9 cellular contexts compared by ENCODE assay signal in the genomic region with DNA sequence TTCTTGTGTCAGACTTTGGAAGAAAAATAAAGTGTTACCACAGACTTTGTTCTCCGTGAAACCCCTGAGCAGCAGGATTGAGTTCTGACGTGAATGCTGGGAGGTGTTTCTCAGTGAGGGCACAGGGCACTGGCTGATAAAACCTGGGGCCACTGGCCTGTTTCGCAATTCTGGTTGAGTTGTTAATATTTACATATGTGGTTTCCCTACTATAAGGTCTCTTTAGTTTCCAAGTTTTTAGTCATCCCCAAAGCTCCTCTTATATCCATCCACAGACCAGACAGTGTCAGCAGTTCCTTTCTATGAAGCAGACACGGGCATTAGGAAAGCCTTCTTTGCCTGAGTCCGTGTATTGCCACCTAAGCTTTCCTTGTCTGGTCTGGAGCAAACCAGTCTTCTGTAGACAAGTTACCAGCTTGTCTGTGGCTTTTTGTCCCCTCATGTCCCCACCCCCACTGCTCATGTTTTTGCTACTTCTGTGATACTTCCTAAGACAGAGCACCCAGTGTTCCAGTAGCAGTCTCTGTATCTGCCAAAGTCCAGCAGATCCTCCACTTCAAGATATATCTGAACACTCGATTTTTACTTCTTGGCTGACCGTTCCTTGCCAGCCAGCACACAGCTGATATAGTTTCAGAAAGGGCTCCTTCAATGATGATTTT. TPM values are rescaled to one million over a fixed set of nuclear protein-coding genes. Genes with fewer than 3 reads are reported as not detected.
DNase-seq lines count a peak whose midpoint lies in the region; ATAC-seq and TF ChIP-seq lines count a peak whose summit lies in the region.
"Had no signal": no experiment of that assay in that cellular context is flagged by ENCODE, and none has a peak within 500 bp of the region (broad histone marks: within the 10 kb centered on the region; RNA-seq: fewer than 3 reads in every experiment).

No MANE protein-coding gene starts in this region.

- no peak overlapping the region for H3K4ac ChIP-seq in mesenchymal stem cell (ENCODE audit: low read depth in 1 of 2, low read length in 2 of 2)

- peak; percentile 57 for ATAC-seq in HG03097 (IDR thresholded peaks at IDR 0.05; ENCODE audit: low FRiP score, unreplicated experiment)
- ATAC-seq in body of pancreas: peak; percentile 90
- no peak for ATAC-seq in GM19035 (IDR thresholded peaks at IDR 0.05; ENCODE audit: unreplicated experiment)

- H4K8ac ChIP-seq in mesenchymal stem cell (ENCODE audit: low read length): peak overlapping the region; percentile 62

- H3K27me3 Mint-ChIP-seq in Caco-2 (ENCODE audit: insufficient read depth, unreplicated experiment): no peaks in the 10 kb centered on the region

- peak; percentile 56 to 76 for DNase-seq in Caco-2
- peak; percentile 71 to 91 (median 82) for DNase-seq in body of pancreas
- peak; percentile 93 for DNase-seq in mesenchymal stem cell
- no peak for DNase-seq in activated CD4-positive, CD25-positive, alpha-beta regulatory T cell (lab: John Stamatoyannopoulos, UW)
- DNase-seq in tibial artery: no peak
- no peak for DNase-seq in effector CD8-positive, alpha-beta T cell (lab: John Stamatoyannopoulos, UW)
- DNase-seq: activated effector memory CD4-positive, alpha-beta T cell treated with anti-CD3 and anti-CD28 coated beads, Interleukin-2, amount 50 U/mL, for 16 hours had no signal

- H3K27me3 ChIP-seq in Caco-2 (replicated peaks; ENCODE audit: control insufficient read depth, insufficient read depth, low read length) (no peaks in the 10 kb centered on the region), body of pancreas (no peaks in the 10 kb centered on the region), mesenchymal stem cell (ENCODE audit: control insufficient read depth in 1 of 2, insufficient read depth in 1 of 2, low read length in 2 of 2) (no peaks in the 10 kb centered on the region), tibial artery (no peaks in the 10 kb centered on the region)

- H2AFZ ChIP-seq in mesenchymal stem cell (ENCODE audit: low read depth, low read length): no peak overlapping the region

- no TSS peak for BruUV-seq in Caco-2 (replicated peaks; lab: Mats Ljungman, UMichigan)

- no peak overlapping the region for H3K14ac ChIP-seq in mesenchymal stem cell (ENCODE audit: low read length in 2 of 2)

- WGBS in body of pancreas, 2 donors: 33 to 34% methylated on average over 7 of the region's 7 CpGs
- WGBS in mesenchymal stem cell: 5% methylated on average over 4 of the region's 7 CpGs

- peak in 2 of 3 donors; percentile 13 to 20 for TF ChIP-seq POLR2A in body of pancreas (IDR thresholded peaks at IDR 0.05)

- peak overlapping the region; percentile 83 for H2AK5ac ChIP-seq in mesenchymal stem cell (ENCODE audit: low read length, severe bottlenecking)

- no peak overlapping the region for H2BK120ac ChIP-seq in mesenchymal stem cell (ENCODE audit: low read depth, low read length)

- H3K23ac ChIP-seq in mesenchymal stem cell (ENCODE audit: low read length in 2 of 2): no peak overlapping the region

- H3K36me3 ChIP-seq in Caco-2 (ENCODE audit: control insufficient read depth, insufficient read depth, low read length): no peaks in the 10 kb centered on the region
- H3K36me3 ChIP-seq in body of pancreas (replicated peaks in 1 of 2; ENCODE audit: insufficient read depth in 1 of 2, low read depth in 2 of 2): peaks cover 0 to 13% of the 10 kb centered on the region in 2 donors
- H3K36me3 ChIP-seq in mesenchymal stem cell (ENCODE audit: control insufficient read depth in 1 of 2, insufficient read depth in 2 of 2, low read depth in 1 of 2, low read length in 2 of 2): peaks cover 9 to 98% of the 10 kb centered on the region in 2 experiments
- peaks cover 32 to 91% (median 74%) of the 10 kb centered on the region in 3 donors for H3K36me3 ChIP-seq in tibial artery

- peaks cover 39% of the 10 kb centered on the region for H3K36me3 Mint-ChIP-seq in Caco-2 (ENCODE audit: insufficient read depth, unreplicated experiment)

- H3K27ac ChIP-seq in body of pancreas: peak overlapping the region; percentile 59 to 87 (median 78)
- peak overlapping the region; percentile 91 for H3K27ac ChIP-seq in mesenchymal stem cell (ENCODE audit: low read length, poor library complexity, severe bottlenecking)
- no peak overlapping the region for H3K27ac ChIP-seq in tibial artery

- no peaks in the 10 kb centered on the region for H3K4me1 Mint-ChIP-seq in Caco-2 (ENCODE audit: low read depth, unreplicated experiment)

- peak overlapping the region; percentile 47 for H2BK5ac ChIP-seq in mesenchymal stem cell (ENCODE audit: low read depth, low read length, poor library complexity, severe bottlenecking)

- H3K4me3 ChIP-seq in Caco-2 (ENCODE audit: low read depth, low read length) (no peak overlapping the region), body of pancreas (no peak overlapping the region), mesenchymal stem cell (ENCODE audit: insufficient read depth in 1 of 2, low read depth in 1 of 2, low read length in 2 of 2) (no peak overlapping the region), tibial artery (no peak overlapping the region)

- H3K4me3 Mint-ChIP-seq in Caco-2 (ENCODE audit: unreplicated experiment): no peak overlapping the region

- peaks cover 3% of the 10 kb centered on the region for H3K79me1 ChIP-seq in mesenchymal stem cell (replicated peaks; ENCODE audit: low read length, poor library complexity, severe bottlenecking)

- no peaks in the 10 kb centered on the region for H3K9me3 ChIP-seq in Caco-2
- no peaks in the 10 kb centered on the region for H3K9me3 ChIP-seq in body of pancreas
- no peaks in the 10 kb centered on the region for H3K9me3 ChIP-seq in mesenchymal stem cell (ENCODE audit: control insufficient read depth, low read length)
- no peaks in the 10 kb centered on the region for H3K9me3 ChIP-seq in tibial artery

- no peak for TF ChIP-seq CTCF in Caco-2 (IDR thresholded peaks at IDR 0.05; ENCODE audit: insufficient read depth in 1 of 2, low read depth in 1 of 2, low read length in 1 of 2, severe bottlenecking in 1 of 2, unreplicated experiment in 1 of 2)
- no peak for TF ChIP-seq CTCF in body of pancreas (IDR thresholded peaks at IDR 0.05)
- TF ChIP-seq CTCF in tibial artery (IDR thresholded peaks at IDR 0.05): no peak

- H3K27ac Mint-ChIP-seq in Caco-2 (ENCODE audit: unreplicated experiment): peak overlapping the region; percentile 59

- H3K4me1 ChIP-seq in Caco-2 (peaks cover 24% of the 10 kb centered on the region), body of pancreas (peaks cover 19% of the 10 kb centered on the region), mesenchymal stem cell (ENCODE audit: control insufficient read depth, insufficient read depth, low read depth, low read length) (peaks cover 21% of the 10 kb centered on the region), tibial artery (peaks cover 0 to 15% (median 0%) of the 10 kb centered on the region in 4 donors)

- peak overlapping the region in 1 of 2 experiments; percentile 23 for H2BK12ac ChIP-seq in mesenchymal stem cell (ENCODE audit: low read length in 2 of 2)

- peak overlapping the region in 1 of 2 experiments; percentile 72 for H3K18ac ChIP-seq in mesenchymal stem cell (ENCODE audit: low read depth in 1 of 2, low read length in 2 of 2)

- intact Hi-C loops in Caco-2 (cut with micrococcal nuclease; ENCODE audit: unreplicated experiment) (loop anchor here (1.0 to 2.0 kb wide), 5 partner anchors 30 to 146 kb away; a partner anchor contains a TSS), body of pancreas (cut with DNase I) (loop anchor here (5.0 kb wide), 1 partner anchor 49 kb away; no protein-coding TSS in a partner anchor), tibial artery (cut with DNase I; ENCODE audit: low total_unique reads) (no loop called here)

- CTCF ChIA-PET in Caco-2 (lab: Charles Lee): interaction anchor here (0.8 to 2.4 kb wide), 4 partner anchors 42 to 100 kb away, joined by 3 to 10 read pairs (median 4); a partner anchor contains a TSS

- H3K4me2 ChIP-seq in mesenchymal stem cell (ENCODE audit: low read length, poor library complexity, severe bottlenecking): peak overlapping the region; percentile 48

- H2BK15ac ChIP-seq in mesenchymal stem cell (ENCODE audit: low read depth, poor library complexity, severe bottlenecking): no peak overlapping the region

- H3K9me3 Mint-ChIP-seq in Caco-2 (ENCODE audit: unreplicated experiment): no peaks in the 10 kb centered on the region

- POLR2A ChIA-PET in Caco-2 (lab: Charles Lee): interaction anchor here (1.3 kb wide), 1 partner anchor 42 kb away, joined by 5 read pairs; a partner anchor contains a TSS

- peak overlapping the region; percentile 12 for H3K9ac ChIP-seq in mesenchymal stem cell (ENCODE audit: low read length)

- H4K91ac ChIP-seq in mesenchymal stem cell (ENCODE audit: low read length): no peak overlapping the region

RNA-seq across cellular contexts. Expression of a gene that starts 42.0 kb away (rescaled TPM):
- total RNA-seq in Caco-2 (2022): 51.1 and 54.7 TPM in 2 replicates
- total RNA-seq in body of pancreas: 10 to 100 TPM; 48.8 to 51.1 TPM
- polyA plus RNA-seq in mesenchymal stem cell (2013, experiment 1 of 2): 49.5 TPM
- polyA plus RNA-seq in mesenchymal stem cell (2013, experiment 2 of 2): 50.6 TPM

Comparison
In these comparisons a context has a peak if more than half of its experiments do, and no peak if none do; other contexts are left out.
1. DNase-seq: peak in Caco-2 (2 of 2), body of pancreas (4 of 4) and mesenchymal stem cell (single experiment); none in activated CD4-positive, CD25-positive, alpha-beta regulatory T cell (0 of 4), tibial artery (0 of 2) and effector CD8-positive, alpha-beta T cell (single experiment).
2. H3K27ac ChIP-seq: peak in body of pancreas (4 of 4) and mesenchymal stem cell (single experiment); none in tibial artery (0 of 2).